13 cellular contexts compared by ENCODE assay signal in the genomic region with DNA sequence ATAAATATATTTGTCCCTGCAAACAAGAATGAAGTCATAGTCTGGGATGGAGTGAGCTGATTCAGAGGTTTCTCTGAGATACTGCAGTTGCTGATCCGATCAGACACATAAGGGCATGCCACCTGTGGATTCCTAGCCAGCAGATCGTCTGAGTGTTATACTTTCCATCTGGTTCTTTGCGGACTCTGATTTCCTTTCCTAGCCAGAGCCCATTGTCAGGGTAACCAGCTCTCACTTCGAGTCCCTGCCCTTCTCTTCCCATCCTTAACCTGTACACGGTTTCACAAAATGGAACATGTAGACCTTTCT.
DNase-seq lines count a peak whose midpoint lies in the region; ATAC-seq, FAIRE-seq and TF ChIP-seq lines count a peak whose summit lies in the region.
"Had no signal": no experiment of that assay in that cellular context is flagged by ENCODE, and none has a peak within 500 bp of the region (broad histone marks: within the 10 kb centered on the region; RNA-seq: fewer than 3 reads in every experiment).

No MANE protein-coding gene starts in this region.

- DNase-seq in RPMI7951 (ENCODE audit: low read depth) (peak; percentile 66), brain microvascular endothelial cell (peak; percentile 53), DMS153 treated with DMSO at 0.1 percent for 48 hours (lab: John Stamatoyannopoulos, UW; ENCODE audit: unreplicated experiment) (no peak), COLO668 (lab: John Stamatoyannopoulos, UW; ENCODE audit: unreplicated experiment) (no peak), amygdala (lab: John Stamatoyannopoulos, UW) (no peak)
- DNase-seq in stimulated activated effector memory CD8-positive, alpha-beta T cell treated with anti-CD3 and anti-CD28 coated beads, Interleukin-12 subunit alpha, Interleukin-12 subunit beta, amount 100 ng/mL, for 72 hours (ENCODE audit: low spot score in 2 of 2): no peak
- DNase-seq: NCI-H1436, NCI-H2029 treated with DMSO at 0.1 percent for 48 hours had no signal

- H3K4me3 ChIP-seq in brain microvascular endothelial cell (ENCODE audit: low read depth, low read length): no peak overlapping the region
- H3K4me3 ChIP-seq: SK-N-MC had no signal

- H3K27ac ChIP-seq in brain microvascular endothelial cell: no peak overlapping the region
- H3K27ac ChIP-seq: SK-N-MC had no signal

- no peaks in the 10 kb centered on the region for H3K9me3 Mint-ChIP-seq in stimulated activated effector memory CD8-positive, alpha-beta T cell treated with anti-CD3 and anti-CD28 coated beads, Interleukin-12 subunit alpha, Interleukin-12 subunit beta, amount 100 ng/mL, for 72 hours
- H3K9me3 Mint-ChIP-seq: CD8-positive, alpha-beta memory T cell had no signal

- no peak overlapping the region for H3K4me3 Mint-ChIP-seq in stimulated activated effector memory CD8-positive, alpha-beta T cell treated with anti-CD3 and anti-CD28 coated beads, Interleukin-12 subunit alpha, Interleukin-12 subunit beta, amount 100 ng/mL, for 72 hours

- no peak for ATAC-seq in stimulated activated effector memory CD8-positive, alpha-beta T cell treated with anti-CD3 and anti-CD28 coated beads, Interleukin-12 subunit alpha, Interleukin-12 subunit beta, amount 100 ng/mL, for 72 hours
- ATAC-seq: Right ventricle myocardium inferior had no signal

- H3K27me3 ChIP-seq in brain microvascular endothelial cell (replicated peaks): no peaks in the 10 kb centered on the region

- no peaks in the 10 kb centered on the region for H3K36me3 Mint-ChIP-seq in stimulated activated effector memory CD8-positive, alpha-beta T cell treated with anti-CD3 and anti-CD28 coated beads, Interleukin-12 subunit alpha, Interleukin-12 subunit beta, amount 100 ng/mL, for 72 hours
- H3K36me3 Mint-ChIP-seq: CD8-positive, alpha-beta memory T cell had no signal

- H3K4me1 Mint-ChIP-seq in stimulated activated effector memory CD8-positive, alpha-beta T cell treated with anti-CD3 and anti-CD28 coated beads, Interleukin-12 subunit alpha, Interleukin-12 subunit beta, amount 100 ng/mL, for 72 hours: peaks cover 18% of the 10 kb centered on the region

- peak overlapping the region; percentile 23 for H3K27ac Mint-ChIP-seq in stimulated activated effector memory CD8-positive, alpha-beta T cell treated with anti-CD3 and anti-CD28 coated beads, Interleukin-12 subunit alpha, Interleukin-12 subunit beta, amount 100 ng/mL, for 72 hours

- in situ Hi-C loops in brain microvascular endothelial cell (cut with HindIII; ENCODE audit: low pct_ligation_motif_present, low sequenced_read_pairs): no loop called here

- TF ChIP-seq CTCF in brain microvascular endothelial cell (IDR thresholded peaks at IDR 0.05; ENCODE audit: low read depth, low read length, missing control alignments): no peak

- H3K36me3 ChIP-seq in brain microvascular endothelial cell (replicated peaks): no peaks in the 10 kb centered on the region

- peak; percentile 64 for FAIRE-seq in islet of Langerhans (lab: Jason Lieb, UNC)
- FAIRE-seq: HTR-8/SVneo had no signal

Comparison
In these comparisons a context has a peak if more than half of its experiments do, and no peak if none do; other contexts are left out.
1. DNase-seq: peak in RPMI7951 (single experiment) and brain microvascular endothelial cell (single experiment); none in stimulated activated effector memory CD8-positive, alpha-beta T cell treated with anti-CD3 and anti-CD28 coated beads, Interleukin-12 subunit alpha, Interleukin-12 subunit beta, amount 100 ng/mL, for 72 hours (0 of 2), DMS153 treated with DMSO at 0.1 percent for 48 hours (single experiment), COLO668 (single experiment) and amygdala (0 of 56).